ENCODE assay signal across 17 cellular contexts in genomic region chr12:123067654-123068053, GRCh38.
"Had no signal": no experiment of that assay in that cellular context is flagged by ENCODE, and none has a peak within 500 bp of the region (broad histone marks: within the 10 kb centered on the region; RNA-seq: fewer than 3 reads in every experiment).

No MANE protein-coding gene starts in this region.

- H3K27ac Mint-ChIP-seq: activated naive CD8-positive, alpha-beta T cell; dendritic cell treated with granulocyte-macrophage colony-stimulating factor and Interleukin-4, amounts not matched to agents 40 ng/mL and 50 ng/mL, for 4 days; nephron progenitor cell; T-helper 2 cell treated with Interferon-gamma antibody and Interleukin-4, amounts not matched to agents 5 μg/mL and 100 μg/mL, for 36 hours had no signal

- H3K27me3 ChIP-seq: body of pancreas, heart left ventricle, thyroid gland had no signal

- H3K36me3 Mint-ChIP-seq: activated naive CD8-positive, alpha-beta T cell; stimulated activated effector memory CD8-positive, alpha-beta T cell treated with anti-CD3 and anti-CD28 coated beads, Interleukin-12 subunit alpha, Interleukin-12 subunit beta, amount 100 ng/mL, for 72 hours had no signal

- DNase-seq: activated CD4-positive, alpha-beta T cell treated with anti-CD3 and anti-CD28 coated beads, Interleukin-2, amount 10 ng/mL, durations not matched to agents 7 days and 5 days; activated CD8-positive, alpha-beta memory T cell treated with anti-CD3 and anti-CD28 coated beads, Interleukin-2, amount 50 U/mL, for 48 hours; activated gamma-delta T cell treated with Interleukin-2 at 50 U/mL for 16 hours; body of pancreas; effector memory CD4-positive, alpha-beta T cell; foreskin melanocyte; mesendoderm; nephron progenitor cell; SW 1271; thyroid gland had no signal

- H3K27me3 Mint-ChIP-seq: activated CD4-positive, alpha-beta T cell treated with anti-CD3 and anti-CD28 coated beads, Interleukin-2, amount 10 ng/mL, durations not matched to agents 7 days and 5 days; activated naive CD8-positive, alpha-beta T cell; central memory CD8-positive, alpha-beta T cell; dendritic cell treated with granulocyte-macrophage colony-stimulating factor and Interleukin-4, amounts not matched to agents 40 ng/mL and 50 ng/mL, for 4 days had no signal

- H3K27ac ChIP-seq: body of pancreas, epithelial cell of prostate, thyroid gland had no signal

- H3K36me3 ChIP-seq: heart left ventricle, thyroid gland had no signal

- H3K4me3 ChIP-seq: body of pancreas, heart left ventricle, thyroid gland had no signal

- ATAC-seq: body of pancreas; heart left ventricle; stimulated activated effector memory CD8-positive, alpha-beta T cell treated with anti-CD3 and anti-CD28 coated beads, Interleukin-12 subunit alpha, Interleukin-12 subunit beta, amount 100 ng/mL, for 72 hours had no signal

- H3K9me3 Mint-ChIP-seq: activated CD4-positive, alpha-beta T cell treated with anti-CD3 and anti-CD28 coated beads, Interleukin-2, amount 10 ng/mL, durations not matched to agents 7 days and 5 days; central memory CD8-positive, alpha-beta T cell; dendritic cell treated with granulocyte-macrophage colony-stimulating factor and Interleukin-4, amounts not matched to agents 40 ng/mL and 50 ng/mL, for 4 days; nephron progenitor cell; stimulated activated effector memory CD8-positive, alpha-beta T cell treated with anti-CD3 and anti-CD28 coated beads, Interleukin-12 subunit alpha, Interleukin-12 subunit beta, amount 100 ng/mL, for 72 hours; T-helper 2 cell treated with Interferon-gamma antibody and Interleukin-4, amounts not matched to agents 5 μg/mL and 100 μg/mL, for 36 hours had no signal

- H3K4me3 Mint-ChIP-seq: activated CD4-positive, alpha-beta T cell treated with anti-CD3 and anti-CD28 coated beads, Interleukin-2, amount 10 ng/mL, durations not matched to agents 7 days and 5 days; activated naive CD8-positive, alpha-beta T cell; central memory CD8-positive, alpha-beta T cell; dendritic cell treated with granulocyte-macrophage colony-stimulating factor and Interleukin-4, amounts not matched to agents 40 ng/mL and 50 ng/mL, for 4 days; nephron progenitor cell; stimulated activated effector memory CD8-positive, alpha-beta T cell treated with anti-CD3 and anti-CD28 coated beads, Interleukin-12 subunit alpha, Interleukin-12 subunit beta, amount 100 ng/mL, for 72 hours; T-helper 2 cell treated with Interferon-gamma antibody and Interleukin-4, amounts not matched to agents 5 μg/mL and 100 μg/mL, for 36 hours had no signal

- H3K9me3 ChIP-seq: body of pancreas, heart left ventricle, thyroid gland had no signal
